In genomic region chr1:71644997-71645396, GRCh38 we compare ENCODE assay signal across 33 cellular contexts.
"Had no signal": no experiment of that assay in that cellular context is flagged by ENCODE, and none has a peak within 500 bp of the region (broad histone marks: within the 10 kb centered on the region; RNA-seq: fewer than 3 reads in every experiment).

No MANE protein-coding gene starts in this region.

- H3K4me2 ChIP-seq: PC-9 had no signal

- H3K4me1 ChIP-seq: SJCRH30 had no signal

- H3K4me3 ChIP-seq: PC-9, SJCRH30, SK-N-MC had no signal

- H3K9me3 ChIP-seq: SJCRH30 had no signal

- H3K36me3 ChIP-seq: SJCRH30 had no signal

- H3K27ac ChIP-seq: PC-9, RWPE1, SJCRH30, SK-N-MC had no signal

- DNase-seq: NCI-H1048; NCI-H1092 treated with DMSO at 0.1 percent for 48 hours; NCI-H1105 treated with DMSO at 0.1 percent for 48 hours; NCI-H1417; NCI-H1436; NCI-H146; NCI-H1694; NCI-H187; NCI-H1930; NCI-H2029 treated with DMSO at 0.1 percent for 48 hours; NCI-H2081 treated with DMSO at 0.1 percent for 48 hours; NCI-H2107; NCI-H2171; NCI-H226; NCI-H446 treated with DMSO at 0.1 percent for 48 hours; NCI-H510A; NCI-H524; NCI-H526; NCI-H69; NCI-H748 treated with DMSO at 0.1 percent for 48 hours; NCI-H82; NK-92 treated with Interleukin-12 subunit alpha and Interleukin-12 subunit beta, amount 100 ng/mL, for 24 hours; PC-9; SHP77; SIG-M5; SJCRH30; T-cell; T-helper 17 cell had no signal

- ATAC-seq: Panc1, Right ventricle myocardium inferior, SK-N-SH treated with all-trans-retinoic acid at 6 μM for 48 hours, T-cell, T-helper 17 cell had no signal

- H2AFZ ChIP-seq: PC-9 had no signal

- H3K27me3 ChIP-seq: SJCRH30 had no signal
